ENCODE assay signal across 22 cellular contexts in the genomic region with DNA sequence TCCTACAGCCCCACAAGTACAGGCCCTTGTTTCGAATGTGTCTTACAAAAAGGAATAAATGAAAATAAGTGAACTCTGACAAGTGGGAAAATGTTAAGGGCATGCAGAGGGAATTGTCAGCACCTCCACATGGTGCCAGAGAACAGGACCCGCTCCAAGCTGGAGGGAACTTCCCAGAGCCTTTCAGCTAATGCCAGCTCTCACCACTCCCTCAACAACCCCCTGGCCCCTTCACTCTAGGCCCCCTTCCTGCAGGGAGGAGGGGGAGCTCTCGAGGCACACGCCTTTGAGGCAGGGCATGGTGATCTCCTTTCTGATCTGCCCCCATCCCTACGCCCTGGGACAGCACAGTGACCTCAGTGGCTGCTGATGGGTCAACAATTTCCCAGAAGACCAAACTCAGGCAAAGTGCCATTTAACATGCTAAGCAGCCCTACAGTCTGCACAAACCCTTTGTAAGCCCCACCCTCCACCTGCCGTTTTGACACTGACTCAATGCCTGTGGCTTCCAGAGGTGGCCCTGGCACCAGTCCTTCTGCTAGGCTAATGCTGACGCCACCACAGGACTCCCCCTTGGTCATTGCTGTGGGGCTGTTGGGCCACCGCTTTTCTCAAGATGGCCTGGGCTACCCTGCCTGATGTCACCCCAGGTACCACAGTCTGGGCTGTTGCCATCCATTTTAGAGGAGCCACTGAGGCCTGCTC. TPM values are rescaled to one million over a fixed set of nuclear protein-coding genes. Genes with fewer than 3 reads are reported as not detected.
"Had no signal": no experiment of that assay in that cellular context is flagged by ENCODE, and none has a peak within 500 bp of the region (broad histone marks: within the 10 kb centered on the region; RNA-seq: fewer than 3 reads in every experiment).

No MANE protein-coding gene starts in this region.

- H3K9me3 Mint-ChIP-seq: activated naive CD4-positive, alpha-beta T cell treated with anti-CD3 and anti-CD28 coated beads, Interleukin-2, amount 50 U/mL, for 72 hours; activated T-helper 17 cell treated with anti-CD3 and anti-CD28 coated beads, Interleukin-2, amount 50 U/mL, for 72 hours; dendritic cell treated with granulocyte-macrophage colony-stimulating factor and Interleukin-4, amounts not matched to agents 40 ng/mL and 50 ng/mL, for 4 days; mesothelial cell of epicardium; naive thymus-derived CD8-positive, alpha-beta T cell; stimulated activated naive CD8-positive, alpha-beta T cell treated with anti-CD3 and anti-CD28 coated beads, Interleukin-15, amount 100 ng/mL, for 72 hours had no signal

- H3K27ac ChIP-seq: brain microvascular endothelial cell, foreskin keratinocyte, neutrophil, pancreas, tibial nerve, uterus had no signal

- FAIRE-seq: pancreas had no signal

- H3K4me1 Mint-ChIP-seq: activated T-helper 17 cell treated with anti-CD3 and anti-CD28 coated beads, Interleukin-2, amount 50 U/mL, for 72 hours; mesothelial cell of epicardium; naive thymus-derived CD8-positive, alpha-beta T cell; stimulated activated naive CD8-positive, alpha-beta T cell treated with anti-CD3 and anti-CD28 coated beads, Interleukin-15, amount 100 ng/mL, for 72 hours had no signal

- H3K4me1 ChIP-seq: foreskin keratinocyte, pancreas, tibial nerve, uterus had no signal

- H3K36me3 Mint-ChIP-seq: activated naive CD4-positive, alpha-beta T cell treated with anti-CD3 and anti-CD28 coated beads, Interleukin-2, amount 50 U/mL, for 72 hours; mesothelial cell of epicardium; naive thymus-derived CD8-positive, alpha-beta T cell had no signal

- H3K4me3 Mint-ChIP-seq: activated T-helper 17 cell treated with anti-CD3 and anti-CD28 coated beads, Interleukin-2, amount 50 U/mL, for 72 hours; dendritic cell treated with granulocyte-macrophage colony-stimulating factor and Interleukin-4, amounts not matched to agents 40 ng/mL and 50 ng/mL, for 4 days; mesothelial cell of epicardium; naive thymus-derived CD8-positive, alpha-beta T cell; stimulated activated naive CD8-positive, alpha-beta T cell treated with anti-CD3 and anti-CD28 coated beads, Interleukin-15, amount 100 ng/mL, for 72 hours had no signal

- H3K36me3 ChIP-seq: brain microvascular endothelial cell, neutrophil, pancreas, tibial nerve, uterus had no signal

- H3K27ac Mint-ChIP-seq: activated naive CD4-positive, alpha-beta T cell treated with anti-CD3 and anti-CD28 coated beads, Interleukin-2, amount 50 U/mL, for 72 hours; activated T-helper 17 cell treated with anti-CD3 and anti-CD28 coated beads, Interleukin-2, amount 50 U/mL, for 72 hours; dendritic cell treated with granulocyte-macrophage colony-stimulating factor and Interleukin-4, amounts not matched to agents 40 ng/mL and 50 ng/mL, for 4 days; mesothelial cell of epicardium; naive thymus-derived CD8-positive, alpha-beta T cell had no signal

- H3K27me3 ChIP-seq: brain microvascular endothelial cell, pancreas, tibial nerve, uterus had no signal

- H3K9me3 ChIP-seq: neutrophil, pancreas, tibial nerve, uterus had no signal

- H3K27me3 Mint-ChIP-seq: activated T-helper 17 cell treated with anti-CD3 and anti-CD28 coated beads, Interleukin-2, amount 50 U/mL, for 72 hours; naive thymus-derived CD8-positive, alpha-beta T cell; stimulated activated naive CD8-positive, alpha-beta T cell treated with anti-CD3 and anti-CD28 coated beads, Interleukin-15, amount 100 ng/mL, for 72 hours had no signal

- H3K4me3 ChIP-seq: pancreas, tibial nerve, uterus had no signal

- DNase-seq: activated CD4-positive, alpha-beta T cell treated with anti-CD3 and anti-CD28 coated beads for 1 hour; activated CD4-positive, alpha-beta T cell treated with anti-CD3 and anti-CD28 coated beads, Interleukin-2, amount 50 U/mL, for 1 hour; activated T-cell treated with anti-CD3 and anti-CD28 coated beads, Interleukin-2, amount 50 U/mL, for 1 hour; brain microvascular endothelial cell; effector CD8-positive, alpha-beta T cell; erythroblast; foreskin keratinocyte; left ventricle myocardium superior; mammary epithelial cell; naive thymus-derived CD8-positive, alpha-beta T cell; pancreas; right cardiac atrium; stimulated activated CD4-positive, alpha-beta T cell treated with anti-CD3 and anti-CD28 coated beads, Interleukin-1b, Interleukin-23, amount 100 ng/mL, for 48 hours; stimulated activated naive CD8-positive, alpha-beta T cell treated with anti-CD3 and anti-CD28 coated beads, Interleukin-15, amount 100 ng/mL, for 72 hours; T-helper 9 cell; uterus had no signal

RNA-seq across cellular contexts. Expression of a gene that starts 12.5 kb away (rescaled TPM):
- total RNA-seq: activated T-helper 17 cell treated with anti-CD3 and anti-CD28 coated beads, Interleukin-2, amount 50 U/mL, for 72 hours; foreskin keratinocyte; naive thymus-derived CD8-positive, alpha-beta T cell had no signal
- polyA plus RNA-seq: foreskin keratinocyte; naive thymus-derived CD8-positive, alpha-beta T cell had no signal
